ENCODE assay signal across 8 cellular contexts in genomic region chr11:87878373-87878779, GRCh38.
DNase-seq lines count a peak whose midpoint lies in the region; ATAC-seq and TF ChIP-seq lines count a peak whose summit lies in the region.

No MANE protein-coding gene starts in this region.

- H3K4me1 ChIP-seq in left ventricle myocardium inferior, result no peaks in the 10 kb centered on the region
- no peaks in the 10 kb centered on the region for H3K4me1 ChIP-seq in RWPE2 (ENCODE audit: insufficient read depth, poor library complexity, severe bottlenecking)
- no peaks in the 10 kb centered on the region for H3K4me1 ChIP-seq in naive thymus-derived CD4-positive, alpha-beta T cell (ENCODE audit: control insufficient read depth in 2 of 2, insufficient read depth in 2 of 2, low read length in 2 of 2)

- H3K9me3 ChIP-seq in left ventricle myocardium inferior (replicated peaks), result no peaks in the 10 kb centered on the region
- H3K9me3 ChIP-seq in RWPE2 (ENCODE audit: severe bottlenecking), result no peaks in the 10 kb centered on the region
- no peaks in the 10 kb centered on the region for H3K9me3 ChIP-seq in naive thymus-derived CD4-positive, alpha-beta T cell (ENCODE audit: control insufficient read depth in 2 of 3, low read length in 3 of 3)

- DNase-seq in left ventricle myocardium inferior (no peak), Right ventricle myocardium inferior (ENCODE audit: missing footprints) (no peak), RWPE2 (ENCODE audit: low spot score) (no peak), globus pallidus (ENCODE audit: low spot score) (peak; percentile 7)
- DNase-seq in naive thymus-derived CD4-positive, alpha-beta T cell, result no peak
- DNase-seq in stimulated activated CD4-positive, alpha-beta T cell treated with anti-CD3 and anti-CD28 coated beads, Interleukin-2, amount 100 ng/mL, for 48 hours, result no peak

- CTCF ChIA-PET in naive thymus-derived CD4-positive, alpha-beta T cell (lab: Charles Lee), result no interaction called here

- no peaks in the 10 kb centered on the region for H3K4me1 Mint-ChIP-seq in naive thymus-derived CD4-positive, alpha-beta T cell

- H3K36me3 ChIP-seq in left ventricle myocardium inferior (no peaks in the 10 kb centered on the region), RWPE2 (ENCODE audit: low read depth) (no peaks in the 10 kb centered on the region)
- H3K36me3 ChIP-seq in naive thymus-derived CD4-positive, alpha-beta T cell (ENCODE audit: control insufficient read depth in 2 of 3, insufficient read depth in 3 of 3, low read length in 3 of 3), result no peaks in the 10 kb centered on the region

- peaks cover 0 to 12% (median 8%) of the 10 kb centered on the region in 5 donors for H3K27me3 Mint-ChIP-seq in naive thymus-derived CD4-positive, alpha-beta T cell

- H3K36me3 Mint-ChIP-seq in naive thymus-derived CD4-positive, alpha-beta T cell, result no peaks in the 10 kb centered on the region

- H3K27ac Mint-ChIP-seq in naive thymus-derived CD4-positive, alpha-beta T cell, result no peak overlapping the region

- POLR2A ChIA-PET in naive thymus-derived CD4-positive, alpha-beta T cell (lab: Charles Lee), result no interaction called here

- no peaks in the 10 kb centered on the region for H3K9me3 Mint-ChIP-seq in naive thymus-derived CD4-positive, alpha-beta T cell

- ATAC-seq in Right ventricle myocardium inferior, result no peak
- peak; percentile 44; the same call in 1 of the 3 replicates for ATAC-seq in RWPE2 (ENCODE audit: low read depth)
- no peak for ATAC-seq in naive thymus-derived CD4-positive, alpha-beta T cell
- no peak for ATAC-seq in esophagus mucosa
- no peak for ATAC-seq in HG03025 (IDR thresholded peaks at IDR 0.05; ENCODE audit: low FRiP score, unreplicated experiment)

- TF ChIP-seq CTCF in left ventricle myocardium inferior (IDR thresholded peaks at IDR 0.05; ENCODE audit: borderline replicate concordance) (peak; percentile 32), RWPE2 (IDR thresholded peaks at IDR 0.05; ENCODE audit: poor library complexity, severe bottlenecking) (peak; percentile 66)

- H3K4me3 ChIP-seq in left ventricle myocardium inferior, result no peak overlapping the region
- no peak overlapping the region for H3K4me3 ChIP-seq in RWPE2 (ENCODE audit: severe bottlenecking)
- no peak overlapping the region for H3K4me3 ChIP-seq in naive thymus-derived CD4-positive, alpha-beta T cell (ENCODE audit: low read length)

- intact Hi-C loops in left ventricle myocardium inferior (cut with micrococcal nuclease) (no loop called here), Right ventricle myocardium inferior (cut with DNase I) (no loop called here)
- intact Hi-C loops in naive thymus-derived CD4-positive, alpha-beta T cell (cut with micrococcal nuclease), result loop anchor here (1.0 to 5.0 kb wide), 2 partner anchors 666 to 674 kb away; no protein-coding TSS in a partner anchor

- no peak overlapping the region for H3K4me3 Mint-ChIP-seq in naive thymus-derived CD4-positive, alpha-beta T cell

- H3K27me3 ChIP-seq in left ventricle myocardium inferior (ENCODE audit: low read depth) (no peaks in the 10 kb centered on the region), RWPE2 (ENCODE audit: insufficient read depth, poor library complexity, severe bottlenecking) (no peaks in the 10 kb centered on the region)
- no peaks in the 10 kb centered on the region for H3K27me3 ChIP-seq in naive thymus-derived CD4-positive, alpha-beta T cell (ENCODE audit: control insufficient read depth in 2 of 2, insufficient read depth in 2 of 2, low read length in 2 of 2)

- H3K27ac ChIP-seq in left ventricle myocardium inferior (replicated peaks) (no peak overlapping the region), RWPE2 (ENCODE audit: poor library complexity, severe bottlenecking) (no peak overlapping the region)
- no peak overlapping the region for H3K27ac ChIP-seq in naive thymus-derived CD4-positive, alpha-beta T cell (ENCODE audit: low read depth, low read length)

Comparison
In these comparisons a context has a peak if more than half of its experiments do, and no peak if none do; other contexts are left out.
1. intact Hi-C loops: an anchor here in naive thymus-derived CD4-positive, alpha-beta T cell (1.0 to 5.0 kb wide); none called in left ventricle myocardium inferior and Right ventricle myocardium inferior.